Comparison of ENCODE assay signal across 9 cellular contexts in the genomic region with DNA sequence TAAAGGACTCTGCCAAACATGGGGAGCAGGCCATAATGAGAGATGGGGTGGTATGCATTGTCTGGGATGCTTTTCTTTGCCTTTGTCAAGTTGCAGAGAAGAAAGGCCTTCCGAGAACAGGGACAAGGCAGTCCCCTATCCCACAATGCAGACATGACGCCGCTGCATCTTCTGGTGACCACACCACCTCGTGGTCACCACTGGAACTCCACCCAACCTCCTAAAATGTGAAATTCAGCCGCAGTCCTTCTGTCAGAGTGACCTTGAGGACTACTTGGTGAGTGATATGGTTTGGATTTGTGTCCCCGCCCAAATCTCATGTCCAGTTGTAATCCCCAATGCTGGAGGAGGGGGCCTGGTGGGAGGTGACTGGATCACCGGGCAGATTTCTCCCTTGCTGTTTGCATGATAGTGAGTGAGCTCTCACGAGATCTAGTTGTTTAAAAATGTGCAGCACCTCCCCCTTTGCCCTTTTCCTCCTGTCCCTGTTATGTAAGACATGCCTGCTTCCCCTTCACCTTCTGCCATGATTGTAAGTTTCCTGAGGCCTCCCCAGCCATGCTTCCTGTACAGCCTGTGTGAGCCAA. TPM values are rescaled to one million over a fixed set of nuclear protein-coding genes. Genes with fewer than 3 reads are reported as not detected.
DNase-seq lines count a peak whose midpoint lies in the region; ATAC-seq and TF ChIP-seq lines count a peak whose summit lies in the region.
"Had no signal": no experiment of that assay in that cellular context is flagged by ENCODE, and none has a peak within 500 bp of the region (broad histone marks: within the 10 kb centered on the region; RNA-seq: fewer than 3 reads in every experiment).

No MANE protein-coding gene starts in this region.

- no peak overlapping the region for H3K4me3 ChIP-seq in CD4-positive, CD25-positive, alpha-beta regulatory T cell (ENCODE audit: low read depth, low read length)
- no peak overlapping the region for H3K4me3 ChIP-seq in cardiac fibroblast (replicated peaks in 1 of 2; ENCODE audit: low read depth in 2 of 2, low read length in 2 of 2)
- H3K4me3 ChIP-seq: SK-N-MC had no signal

- no peak overlapping the region for H3K4me3 Mint-ChIP-seq in CD4-positive, CD25-positive, alpha-beta regulatory T cell

- H3K27me3 ChIP-seq in CD4-positive, CD25-positive, alpha-beta regulatory T cell (ENCODE audit: control insufficient read depth, insufficient read depth, low read length): peaks cover 5% of the 10 kb centered on the region

- peaks cover 0 to 2% (median 0%) of the 10 kb centered on the region in 7 donors for H3K9me3 Mint-ChIP-seq in CD4-positive, CD25-positive, alpha-beta regulatory T cell

- H3K27me3 Mint-ChIP-seq in CD4-positive, CD25-positive, alpha-beta regulatory T cell: peaks cover 9% of the 10 kb centered on the region

- H3K36me3 ChIP-seq in CD4-positive, CD25-positive, alpha-beta regulatory T cell (ENCODE audit: control insufficient read depth, insufficient read depth, low read length): no peaks in the 10 kb centered on the region

- peak in 1 of 2 donors; percentile 46 for ATAC-seq in CD4-positive, CD25-positive, alpha-beta regulatory T cell (ENCODE audit: low read depth in 2 of 2)
- peak; percentile 46 for ATAC-seq in GM19043 (IDR thresholded peaks at IDR 0.05; ENCODE audit: low read depth, unreplicated experiment)

- DNase-seq in CD4-positive, CD25-positive, alpha-beta regulatory T cell: peak; percentile 11 to 56 (median 18)
- peak; percentile 71 for DNase-seq in KBM-7
- DNase-seq in T-helper 9 cell: peak; percentile 33
- peak; percentile 57 to 63 for DNase-seq in cardiac fibroblast (ENCODE audit: low read depth in 2 of 2)
- peak; percentile 57 for DNase-seq in kidney tubule cell (ENCODE audit: low spot score)
- peak; percentile 9 for DNase-seq in stimulated activated CD8-positive, alpha-beta memory T cell treated with anti-CD3 and anti-CD28 coated beads, Interleukin-12 subunit alpha, Interleukin-12 subunit beta, amount 100 ng/mL, for 4 hours (ENCODE audit: low read depth)
- no peak for DNase-seq in middle frontal gyrus (ENCODE audit: extremely low spot score, low spot score)

- in situ Hi-C loops in KBM-7 (cut with MboI; ENCODE audit: low pct_unique_long_range_greater_than_20kb, low sequenced_read_pairs): no loop called here

- H3K4me1 Mint-ChIP-seq in CD4-positive, CD25-positive, alpha-beta regulatory T cell: peaks cover 0 to 15% (median 3%) of the 10 kb centered on the region in 4 donors

- H3K27ac ChIP-seq in CD4-positive, CD25-positive, alpha-beta regulatory T cell (ENCODE audit: insufficient read depth, low read length, poor library complexity, severe bottlenecking): no peak overlapping the region
- H3K27ac ChIP-seq: SK-N-MC had no signal

- H3K4me1 ChIP-seq in CD4-positive, CD25-positive, alpha-beta regulatory T cell (ENCODE audit: control insufficient read depth, insufficient read depth, low read length, poor library complexity, severe bottlenecking): no peaks in the 10 kb centered on the region

- peak; percentile 84 for TF ChIP-seq CTCF in cardiac fibroblast (IDR thresholded peaks at IDR 0.05; ENCODE audit: low read depth, low read length)

- peak overlapping the region; percentile 4 to 61 (median 17) for H3K27ac Mint-ChIP-seq in CD4-positive, CD25-positive, alpha-beta regulatory T cell

- H3K36me3 Mint-ChIP-seq in CD4-positive, CD25-positive, alpha-beta regulatory T cell: peaks cover 4% of the 10 kb centered on the region

- H3K9me3 ChIP-seq in CD4-positive, CD25-positive, alpha-beta regulatory T cell (ENCODE audit: control insufficient read depth in 2 of 2, low read length in 2 of 2): no peaks in the 10 kb centered on the region

RNA-seq across cellular contexts. Expression of a gene that starts 15.2 kb away (rescaled TPM):
- not detected for total RNA-seq in CD4-positive, CD25-positive, alpha-beta regulatory T cell
- not detected for polyA plus RNA-seq in CD4-positive, CD25-positive, alpha-beta regulatory T cell

RNA-seq across cellular contexts. Expression of a gene that starts 16.7 kb away (rescaled TPM):
- total RNA-seq in CD4-positive, CD25-positive, alpha-beta regulatory T cell: 34.5 TPM
- polyA plus RNA-seq in CD4-positive, CD25-positive, alpha-beta regulatory T cell: 10 to 100 TPM; 19.8 to 26.1 (median 22.7) TPM
